Comparison of ENCODE assay signal across 2 cellular contexts in genomic region chr10:117535045-117535751, GRCh38.
TF ChIP-seq lines count a peak whose summit lies in the region.

No MANE protein-coding gene starts in this region.

TF ChIP-seq in HepG2, 621 proteins besides CTCF, POLR2A, EP300 and RAD21:
- TF ChIP-seq, protein P1, sequence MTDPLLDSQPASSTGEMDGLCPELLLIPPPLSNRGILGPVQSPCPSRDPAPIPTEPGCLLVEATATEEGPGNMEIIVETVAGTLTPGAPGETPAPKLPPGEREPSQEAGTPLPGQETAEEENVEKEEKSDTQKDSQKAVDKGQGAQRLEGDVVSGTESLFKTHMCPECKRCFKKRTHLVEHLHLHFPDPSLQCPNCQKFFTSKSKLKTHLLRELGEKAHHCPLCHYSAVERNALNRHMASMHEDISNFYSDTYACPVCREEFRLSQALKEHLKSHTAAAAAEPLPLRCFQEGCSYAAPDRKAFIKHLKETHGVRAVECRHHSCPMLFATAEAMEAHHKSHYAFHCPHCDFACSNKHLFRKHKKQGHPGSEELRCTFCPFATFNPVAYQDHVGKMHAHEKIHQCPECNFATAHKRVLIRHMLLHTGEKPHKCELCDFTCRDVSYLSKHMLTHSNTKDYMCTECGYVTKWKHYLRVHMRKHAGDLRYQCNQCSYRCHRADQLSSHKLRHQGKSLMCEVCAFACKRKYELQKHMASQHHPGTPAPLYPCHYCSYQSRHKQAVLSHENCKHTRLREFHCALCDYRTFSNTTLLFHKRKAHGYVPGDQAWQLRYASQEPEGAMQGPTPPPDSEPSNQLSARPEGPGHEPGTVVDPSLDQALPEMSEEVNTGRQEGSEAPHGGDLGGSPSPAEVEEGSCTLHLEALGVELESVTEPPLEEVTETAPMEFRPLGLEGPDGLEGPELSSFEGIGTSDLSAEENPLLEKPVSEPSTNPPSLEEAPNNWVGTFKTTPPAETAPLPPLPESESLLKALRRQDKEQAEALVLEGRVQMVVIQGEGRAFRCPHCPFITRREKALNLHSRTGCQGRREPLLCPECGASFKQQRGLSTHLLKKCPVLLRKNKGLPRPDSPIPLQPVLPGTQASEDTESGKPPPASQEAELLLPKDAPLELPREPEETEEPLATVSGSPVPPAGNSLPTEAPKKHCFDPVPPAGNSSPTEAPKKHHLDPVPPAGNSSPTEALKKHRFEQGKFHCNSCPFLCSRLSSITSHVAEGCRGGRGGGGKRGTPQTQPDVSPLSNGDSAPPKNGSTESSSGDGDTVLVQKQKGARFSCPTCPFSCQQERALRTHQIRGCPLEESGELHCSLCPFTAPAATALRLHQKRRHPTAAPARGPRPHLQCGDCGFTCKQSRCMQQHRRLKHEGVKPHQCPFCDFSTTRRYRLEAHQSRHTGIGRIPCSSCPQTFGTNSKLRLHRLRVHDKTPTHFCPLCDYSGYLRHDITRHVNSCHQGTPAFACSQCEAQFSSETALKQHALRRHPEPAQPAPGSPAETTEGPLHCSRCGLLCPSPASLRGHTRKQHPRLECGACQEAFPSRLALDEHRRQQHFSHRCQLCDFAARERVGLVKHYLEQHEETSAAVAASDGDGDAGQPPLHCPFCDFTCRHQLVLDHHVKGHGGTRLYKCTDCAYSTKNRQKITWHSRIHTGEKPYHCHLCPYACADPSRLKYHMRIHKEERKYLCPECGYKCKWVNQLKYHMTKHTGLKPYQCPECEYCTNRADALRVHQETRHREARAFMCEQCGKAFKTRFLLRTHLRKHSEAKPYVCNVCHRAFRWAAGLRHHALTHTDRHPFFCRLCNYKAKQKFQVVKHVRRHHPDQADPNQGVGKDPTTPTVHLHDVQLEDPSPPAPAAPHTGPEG (CRISPR knock-in tag; IDR thresholded peaks at IDR 0.05), result peak; percentile 97
- no peak for TF ChIP-seq ZNF776 (CRISPR knock-in tag; IDR thresholded peaks at IDR 0.05)

TF ChIP-seq in neural cell, 6 proteins besides CTCF, POLR2A, EP300 and RAD21:
- TF ChIP-seq SMC3 (conservative IDR thresholded peaks at IDR 0.05; ENCODE audit: poor library complexity) (no peak), MXI1 (conservative IDR thresholded peaks at IDR 0.05; ENCODE audit: poor library complexity, severe bottlenecking) (no peak), POLR2AphosphoS5 (IDR thresholded peaks at IDR 0.05) (no peak), EZH2 (IDR thresholded peaks at IDR 0.05; ENCODE audit: borderline replicate concordance, insufficient read depth, low read length, poor library complexity, severe bottlenecking) (no peak)
- TF ChIP-seq, protein P2, sequence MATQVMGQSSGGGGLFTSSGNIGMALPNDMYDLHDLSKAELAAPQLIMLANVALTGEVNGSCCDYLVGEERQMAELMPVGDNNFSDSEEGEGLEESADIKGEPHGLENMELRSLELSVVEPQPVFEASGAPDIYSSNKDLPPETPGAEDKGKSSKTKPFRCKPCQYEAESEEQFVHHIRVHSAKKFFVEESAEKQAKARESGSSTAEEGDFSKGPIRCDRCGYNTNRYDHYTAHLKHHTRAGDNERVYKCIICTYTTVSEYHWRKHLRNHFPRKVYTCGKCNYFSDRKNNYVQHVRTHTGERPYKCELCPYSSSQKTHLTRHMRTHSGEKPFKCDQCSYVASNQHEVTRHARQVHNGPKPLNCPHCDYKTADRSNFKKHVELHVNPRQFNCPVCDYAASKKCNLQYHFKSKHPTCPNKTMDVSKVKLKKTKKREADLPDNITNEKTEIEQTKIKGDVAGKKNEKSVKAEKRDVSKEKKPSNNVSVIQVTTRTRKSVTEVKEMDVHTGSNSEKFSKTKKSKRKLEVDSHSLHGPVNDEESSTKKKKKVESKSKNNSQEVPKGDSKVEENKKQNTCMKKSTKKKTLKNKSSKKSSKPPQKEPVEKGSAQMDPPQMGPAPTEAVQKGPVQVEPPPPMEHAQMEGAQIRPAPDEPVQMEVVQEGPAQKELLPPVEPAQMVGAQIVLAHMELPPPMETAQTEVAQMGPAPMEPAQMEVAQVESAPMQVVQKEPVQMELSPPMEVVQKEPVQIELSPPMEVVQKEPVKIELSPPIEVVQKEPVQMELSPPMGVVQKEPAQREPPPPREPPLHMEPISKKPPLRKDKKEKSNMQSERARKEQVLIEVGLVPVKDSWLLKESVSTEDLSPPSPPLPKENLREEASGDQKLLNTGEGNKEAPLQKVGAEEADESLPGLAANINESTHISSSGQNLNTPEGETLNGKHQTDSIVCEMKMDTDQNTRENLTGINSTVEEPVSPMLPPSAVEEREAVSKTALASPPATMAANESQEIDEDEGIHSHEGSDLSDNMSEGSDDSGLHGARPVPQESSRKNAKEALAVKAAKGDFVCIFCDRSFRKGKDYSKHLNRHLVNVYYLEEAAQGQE (IDR thresholded peaks at IDR 0.05; ENCODE audit: borderline replicate concordance), result no peak
